ENCODE assay signal across 1 cellular context in the genomic region with DNA sequence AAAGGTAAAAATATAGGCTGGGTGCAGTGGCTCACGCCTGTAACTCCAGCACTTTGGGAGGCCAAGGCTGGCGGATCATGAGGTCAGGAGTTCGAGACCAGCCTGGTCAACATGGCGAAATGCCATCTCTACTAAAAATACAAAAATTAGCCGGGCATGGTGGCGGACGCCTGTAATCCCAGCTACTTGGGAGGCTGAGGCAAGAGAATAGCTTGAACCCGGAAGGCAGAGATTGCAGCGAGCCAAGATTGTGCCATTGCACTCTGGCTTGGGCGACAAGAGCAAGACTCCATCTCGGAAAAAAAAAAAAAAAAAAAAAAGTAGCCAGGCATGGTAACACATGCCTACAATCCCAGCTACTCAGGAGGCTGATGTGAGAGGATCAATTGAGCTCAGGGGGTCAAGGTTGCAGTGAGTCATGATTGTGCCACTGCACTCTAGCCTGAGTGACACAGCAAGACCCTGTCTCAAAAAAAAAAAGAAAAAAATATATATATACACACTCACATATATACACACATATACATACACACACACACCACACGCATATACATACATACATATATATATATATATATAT.
TF ChIP-seq lines count a peak whose summit lies in the region.

No MANE protein-coding gene starts in this region.

TF ChIP-seq in HepG2, 621 proteins besides CTCF, POLR2A, EP300 and RAD21 (continued from another document):
- 0 out of 2 replicates have a peak, but pooled peaks have one; percentile 24 for TF ChIP-seq SPEN (CRISPR knock-in tag; IDR thresholded peaks at IDR 0.05; ENCODE audit: low read depth)
- 0 out of 2 replicates have a peak, but pooled peaks have one; percentile 19 for TF ChIP-seq MIXL1 (CRISPR knock-in tag; IDR thresholded peaks at IDR 0.05)
- TF ChIP-seq SAP130 (CRISPR knock-in tag; IDR thresholded peaks at IDR 0.05; ENCODE audit: low read depth), result peak; percentile 44
- TF ChIP-seq, protein P1, sequence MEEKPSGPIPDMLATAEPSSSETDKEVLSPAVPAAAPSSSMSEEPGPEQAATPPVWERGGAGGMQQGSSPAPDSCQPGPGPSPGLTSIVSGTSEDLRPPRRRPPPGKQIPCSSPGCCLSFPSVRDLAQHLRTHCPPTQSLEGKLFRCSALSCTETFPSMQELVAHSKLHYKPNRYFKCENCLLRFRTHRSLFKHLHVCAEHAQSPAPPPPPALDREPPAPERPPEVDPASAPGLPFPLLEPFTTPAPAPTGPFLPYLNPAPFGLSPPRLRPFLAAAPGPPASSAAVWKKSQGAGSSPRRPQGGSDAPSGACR (CRISPR knock-in tag; IDR thresholded peaks at IDR 0.05), result 0 out of 2 replicates have a peak, but pooled peaks have one; percentile 43
